Comparison of ENCODE assay signal across 9 cellular contexts in the genomic region with DNA sequence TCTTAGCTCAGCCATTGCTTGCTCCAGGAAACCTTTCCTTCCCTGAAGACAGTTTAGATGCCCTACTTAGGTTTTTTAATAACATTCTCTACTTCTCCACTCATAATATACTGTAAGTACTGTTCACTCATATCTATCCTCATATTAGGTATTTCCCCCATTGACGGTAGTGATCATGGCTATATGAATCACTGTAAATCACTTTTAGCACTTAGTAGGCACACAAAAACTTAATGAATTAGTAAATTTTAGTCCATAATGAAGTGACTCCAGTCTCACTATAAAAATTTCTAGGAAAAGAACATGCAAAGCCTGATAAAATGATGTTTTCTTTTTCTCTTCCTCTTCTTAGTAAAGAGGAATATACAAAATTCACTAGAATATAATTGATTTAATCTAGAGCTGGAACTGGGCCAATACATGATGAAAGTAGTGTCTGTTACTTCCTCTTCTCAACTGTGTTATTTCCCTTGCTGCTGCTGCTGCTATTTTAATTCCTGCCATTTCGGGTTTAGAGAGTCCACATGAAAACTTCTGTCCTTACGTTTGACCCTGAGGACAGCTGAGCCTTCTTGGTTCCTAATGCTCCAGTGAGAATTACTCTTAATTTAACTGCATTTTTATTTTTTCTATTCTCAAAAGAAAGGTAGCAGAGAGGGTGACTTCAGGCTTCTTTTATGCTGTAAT.
DNase-seq lines count a peak whose midpoint lies in the region; ATAC-seq and TF ChIP-seq lines count a peak whose summit lies in the region.
"Had no signal": no experiment of that assay in that cellular context is flagged by ENCODE, and none has a peak within 500 bp of the region (broad histone marks: within the 10 kb centered on the region; RNA-seq: fewer than 3 reads in every experiment).

No MANE protein-coding gene starts in this region.

- peaks cover 24% of the 10 kb centered on the region for H3K4me1 ChIP-seq in CD4-positive, alpha-beta memory T cell (ENCODE audit: insufficient read depth, low read length)
- H3K4me1 ChIP-seq: psoas muscle had no signal

- H3K4me3 ChIP-seq in CD4-positive, alpha-beta memory T cell (ENCODE audit: low read length in 2 of 2): no peak overlapping the region
- no peak overlapping the region for H3K4me3 ChIP-seq in epithelial cell of esophagus (ENCODE audit: low read length)
- H3K4me3 ChIP-seq: psoas muscle had no signal

- H3K27ac ChIP-seq in CD4-positive, alpha-beta memory T cell (ENCODE audit: low read depth, low read length): no peak overlapping the region
- H3K27ac ChIP-seq: psoas muscle had no signal

- H3K9me3 ChIP-seq in CD4-positive, alpha-beta memory T cell (ENCODE audit: control insufficient read depth in 1 of 2, low read length in 2 of 2): no peaks in the 10 kb centered on the region
- H3K9me3 ChIP-seq: psoas muscle had no signal

- peaks cover 32 to 57% of the 10 kb centered on the region in 2 donors for H3K36me3 Mint-ChIP-seq in CD4-positive, alpha-beta memory T cell

- no peaks in the 10 kb centered on the region for H3K27me3 ChIP-seq in CD4-positive, alpha-beta memory T cell (ENCODE audit: insufficient read depth, low read length)

- H3K4me1 Mint-ChIP-seq in CD4-positive, alpha-beta memory T cell: peaks cover 17 to 32% (median 26%) of the 10 kb centered on the region in 4 donors

- DNase-seq in CD4-positive, alpha-beta memory T cell: peak in 4 of 5 donors; percentile 31 to 47 (median 37)
- peak; percentile 93 for DNase-seq in MV-4-11 (lab: John Stamatoyannopoulos, UW)
- peak; percentile 14 for DNase-seq in epithelial cell of esophagus (ENCODE audit: low read depth)
- DNase-seq in retina: no peak
- DNase-seq in islet precursor cell: no peak
- no peak for DNase-seq in stimulated activated CD4-positive, alpha-beta T cell treated with anti-CD3 and anti-CD28 coated beads, Interleukin-2, amount 100 ng/mL, for 24 hours
- DNase-seq: psoas muscle had no signal

- peaks cover 27% of the 10 kb centered on the region for H3K36me3 ChIP-seq in CD4-positive, alpha-beta memory T cell (ENCODE audit: insufficient read depth, low read length)

- no peaks in the 10 kb centered on the region for H3K9me3 Mint-ChIP-seq in CD4-positive, alpha-beta memory T cell

- TF ChIP-seq CTCF in epithelial cell of esophagus (IDR thresholded peaks at IDR 0.05; ENCODE audit: insufficient read depth, low read depth, low read length, missing control alignments): no peak

- peak overlapping the region in 5 of 7 donors; percentile 23 to 87 (median 66) for H3K27ac Mint-ChIP-seq in CD4-positive, alpha-beta memory T cell

- H3K4me3 Mint-ChIP-seq in CD4-positive, alpha-beta memory T cell: peak overlapping the region in 5 of 8 donors; percentile 7 to 66 (median 51)

- intact Hi-C loops in CD4-positive, alpha-beta memory T cell (cut with micrococcal nuclease): loop anchor here (2.0 to 10.0 kb wide), 4 partner anchors 37 to 255 kb away; no protein-coding TSS in a partner anchor

- POLR2A ChIA-PET in CD4-positive, alpha-beta memory T cell (lab: Charles Lee; ENCODE audit: partially characterized antibody): interaction anchor here (0.5 to 1.6 kb wide), 4 partner anchors 37 to 73 kb away, joined by 3 to 7 read pairs (median 3); partner anchors contain the start of gene LNPEP

- CTCF ChIA-PET in CD4-positive, alpha-beta memory T cell (lab: Charles Lee; ENCODE audit: partially characterized antibody): interaction anchor here (1.2 to 1.6 kb wide), 5 partner anchors 12 to 257 kb away, joined by 3 to 11 read pairs (median 5); no protein-coding TSS in a partner anchor

- H3K27me3 Mint-ChIP-seq in CD4-positive, alpha-beta memory T cell: no peaks in the 10 kb centered on the region

- ATAC-seq in GM19372 (IDR thresholded peaks at IDR 0.05; ENCODE audit: low read depth, unreplicated experiment) (peak; percentile 60), HG02938 (IDR thresholded peaks at IDR 0.05; ENCODE audit: unreplicated experiment) (no peak)

Comparison
In these comparisons a context has a peak if more than half of its experiments do, and no peak if none do; other contexts are left out.
1. DNase-seq: peak in CD4-positive, alpha-beta memory T cell (4 of 5), MV-4-11 (single experiment) and epithelial cell of esophagus (single experiment); none in retina (single experiment), islet precursor cell (single experiment) and stimulated activated CD4-positive, alpha-beta T cell treated with anti-CD3 and anti-CD28 coated beads, Interleukin-2, amount 100 ng/mL, for 24 hours (0 of 2).